1 cellular context compared by ENCODE assay signal in genomic region chr12:52033506-52034258, GRCh38.
TF ChIP-seq lines count a peak whose summit lies in the region.

No MANE protein-coding gene starts in this region.

TF ChIP-seq in endothelial cell of umbilical vein, 7 proteins besides CTCF, POLR2A, EP300 and RAD21:
- TF ChIP-seq EZH2 (IDR thresholded peaks at IDR 0.05; ENCODE audit: borderline replicate concordance, low read depth, low read length, severe bottlenecking) (no peak), MYC (IDR thresholded peaks at IDR 0.05; ENCODE audit: low read depth, low read length) (no peak)
